In the genomic region with DNA sequence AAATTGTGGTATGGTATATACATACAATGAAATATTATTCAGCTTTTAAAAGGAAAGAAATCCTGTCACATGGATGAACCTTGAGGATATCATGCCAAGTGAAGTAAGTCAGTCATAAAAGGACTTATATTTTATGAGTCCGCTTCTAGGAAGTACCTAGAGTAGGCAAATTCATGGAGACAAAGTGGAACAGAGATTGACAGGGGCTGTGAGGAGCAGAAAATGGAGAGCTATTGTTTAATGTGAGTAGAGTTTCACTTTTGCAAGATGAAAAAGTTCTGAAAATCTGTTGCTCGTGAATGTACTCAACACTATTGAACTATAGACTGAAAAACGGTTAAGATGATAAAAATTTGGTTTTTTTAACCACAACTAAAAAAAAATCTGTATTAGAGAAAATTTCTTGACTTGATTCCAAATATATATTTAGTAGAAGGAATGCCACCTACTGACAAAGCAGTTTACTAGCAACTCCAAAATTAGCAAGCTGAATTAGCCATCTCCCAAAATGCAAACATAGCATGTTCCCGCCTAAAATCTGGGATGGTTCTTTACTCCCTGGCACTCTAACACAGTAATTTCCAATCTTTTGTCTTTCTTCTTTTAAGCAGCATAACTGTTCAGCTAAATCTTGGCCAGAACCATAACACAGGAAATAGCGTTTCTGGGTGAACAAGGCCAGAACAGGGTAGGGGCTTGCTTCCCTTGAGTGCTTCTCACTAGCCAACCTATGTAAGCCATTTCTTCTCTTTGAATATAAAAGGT, we compare ENCODE assay signal across 8 cellular contexts. TPM values are rescaled to one million over a fixed set of nuclear protein-coding genes. Genes with fewer than 3 reads are reported as not detected.
DNase-seq lines count a peak whose midpoint lies in the region; ATAC-seq and TF ChIP-seq lines count a peak whose summit lies in the region.

No MANE protein-coding gene starts in this region.

- no peak for DNase-seq in activated CD4-positive, alpha-beta T cell treated with anti-CD3 and anti-CD28 coated beads for 36 hours
- no peak for DNase-seq in activated CD4-positive, alpha-beta T cell treated with anti-CD3 and anti-CD28 coated beads, Interleukin-2, amount 50 U/mL, for 1 hour
- DNase-seq in SK-N-MC (ENCODE audit: low read depth, low spot score): no peak
- DNase-seq in fibroblast of pulmonary artery (ENCODE audit: low read depth): peak; percentile 35
- no peak for DNase-seq in mucosa of descending colon
- no peak for DNase-seq in UCSD-AML1 (lab: John Stamatoyannopoulos, UW; ENCODE audit: unreplicated experiment)
- DNase-seq in T-helper 9 cell: no peak

- no peaks in the 10 kb centered on the region for H3K9me3 Mint-ChIP-seq in activated CD4-positive, alpha-beta T cell treated with anti-CD3 and anti-CD28 coated beads for 36 hours (ENCODE audit: low read depth)

- TF ChIP-seq CTCF in fibroblast of pulmonary artery (IDR thresholded peaks at IDR 0.05; ENCODE audit: low read length, missing control alignments) (peak; percentile 41), mucosa of descending colon (IDR thresholded peaks at IDR 0.05) (no peak)

- no peaks in the 10 kb centered on the region for H3K27me3 Mint-ChIP-seq in activated CD4-positive, alpha-beta T cell treated with anti-CD3 and anti-CD28 coated beads for 36 hours

- H3K9ac ChIP-seq in SK-N-MC (ENCODE audit: insufficient read length) (peak overlapping the region; percentile 99), skeletal muscle tissue (ENCODE audit: low read depth in 1 of 3, low read length in 3 of 3) (peak overlapping the region; percentile 89 to 96 (median 94))

- CTCF ChIA-PET in activated CD4-positive, alpha-beta T cell treated with anti-CD3 and anti-CD28 coated beads for 36 hours (lab: Charles Lee): interaction anchor here (0.6 to 1.7 kb wide), 10 partner anchors 10 to 610 kb away, joined by 3 to 18 read pairs (median 3); a partner anchor contains a TSS

- POLR2A ChIA-PET in activated CD4-positive, alpha-beta T cell treated with anti-CD3 and anti-CD28 coated beads for 36 hours (lab: Charles Lee): interaction anchor here (0.7 to 1.6 kb wide), 5 partner anchors 10 to 569 kb away, joined by 3 to 4 read pairs (median 4); no protein-coding TSS in a partner anchor

- peak overlapping the region; percentile 90 for H3K27ac Mint-ChIP-seq in activated CD4-positive, alpha-beta T cell treated with anti-CD3 and anti-CD28 coated beads for 36 hours

- H3K36me3 ChIP-seq in SK-N-MC (ENCODE audit: insufficient read depth, low read length) (peaks cover 34% of the 10 kb centered on the region; the same call in 1 of the 2 replicates), skeletal muscle tissue (ENCODE audit: control insufficient read depth in 3 of 3, insufficient read depth in 3 of 3, low read length in 3 of 3) (peaks cover 19 to 25% (median 25%) of the 10 kb centered on the region in 3 donors), mucosa of descending colon (ENCODE audit: low read depth) (no peaks in the 10 kb centered on the region)

- no peaks in the 10 kb centered on the region for H3K9me3 ChIP-seq in SK-N-MC (ENCODE audit: low read depth, low read length)
- H3K9me3 ChIP-seq in skeletal muscle tissue (ENCODE audit: control insufficient read depth in 3 of 3, low read length in 3 of 3): no peaks in the 10 kb centered on the region
- no peaks in the 10 kb centered on the region for H3K9me3 ChIP-seq in mucosa of descending colon

- peak overlapping the region; percentile 99 for H3K4me3 Mint-ChIP-seq in activated CD4-positive, alpha-beta T cell treated with anti-CD3 and anti-CD28 coated beads for 36 hours

- no peak for ATAC-seq in activated CD4-positive, alpha-beta T cell treated with anti-CD3 and anti-CD28 coated beads for 36 hours
- ATAC-seq in mucosa of descending colon: no peak

- no peaks in the 10 kb centered on the region for H3K27me3 ChIP-seq in skeletal muscle tissue (ENCODE audit: control insufficient read depth in 3 of 3, insufficient read depth in 3 of 3, low read length in 3 of 3)

- peaks cover 30 to 46% (median 38%) of the 10 kb centered on the region in 3 donors for H3K4me1 ChIP-seq in skeletal muscle tissue (ENCODE audit: control insufficient read depth in 3 of 3, insufficient read depth in 3 of 3, low read length in 3 of 3)
- H3K4me1 ChIP-seq in mucosa of descending colon (ENCODE audit: low read depth): peaks cover 13% of the 10 kb centered on the region

- H3K4me3 ChIP-seq in SK-N-MC: peak overlapping the region; percentile 96
- peak overlapping the region; percentile 93 for H3K4me3 ChIP-seq in fibroblast of pulmonary artery (replicated peaks; ENCODE audit: low read depth, low read length)
- H3K4me3 ChIP-seq in skeletal muscle tissue (ENCODE audit: low read length in 3 of 3): peak overlapping the region; percentile 80 to 96 (median 95)
- H3K4me3 ChIP-seq in mucosa of descending colon: no peak overlapping the region

- peaks cover 37% of the 10 kb centered on the region for H3K36me3 Mint-ChIP-seq in activated CD4-positive, alpha-beta T cell treated with anti-CD3 and anti-CD28 coated beads for 36 hours (ENCODE audit: low read depth)

- intact Hi-C loops in activated CD4-positive, alpha-beta T cell treated with anti-CD3 and anti-CD28 coated beads for 36 hours (cut with DNase I, micrococcal nuclease): loop anchor here (2.0 to 5.0 kb wide), 4 partner anchors 185 to 355 kb away; a partner anchor contains a TSS
- intact Hi-C loops in mucosa of descending colon (cut with DNase I, micrococcal nuclease): no loop called here

- peaks cover 33% of the 10 kb centered on the region for H3K4me1 Mint-ChIP-seq in activated CD4-positive, alpha-beta T cell treated with anti-CD3 and anti-CD28 coated beads for 36 hours

- no peak overlapping the region for H3K27ac ChIP-seq in SK-N-MC
- H3K27ac ChIP-seq in skeletal muscle tissue (ENCODE audit: low read depth, low read length): peak overlapping the region; percentile 100

RNA-seq across cellular contexts. Expression of a gene that starts 1.5 kb away (rescaled TPM):
- 100 to 1,000 TPM in 1 of 2 experiments, 10 to 100 TPM in 1; 78.4 to 109 TPM for total RNA-seq in activated CD4-positive, alpha-beta T cell treated with anti-CD3 and anti-CD28 coated beads for 36 hours
- total RNA-seq in skeletal muscle tissue (37.1 TPM), mucosa of descending colon (10 to 100 TPM; 48.5 to 71.0 (median 49.9) TPM)

RNA-seq across cellular contexts. Expression of a gene that starts 2.2 kb away (rescaled TPM):
- 100 to 1,000 TPM; 103 to 111 TPM for total RNA-seq in activated CD4-positive, alpha-beta T cell treated with anti-CD3 and anti-CD28 coated beads for 36 hours
- total RNA-seq in skeletal muscle tissue: 3.1 TPM
- 10 to 100 TPM in 1 of 3 donors, 1 to 10 TPM in 2; 2.2 to 13.9 (median 2.8) TPM for total RNA-seq in mucosa of descending colon

RNA-seq across cellular contexts. Expression of a gene that starts 30.0 kb away (rescaled TPM):
- total RNA-seq in activated CD4-positive, alpha-beta T cell treated with anti-CD3 and anti-CD28 coated beads for 36 hours: 10 to 100 TPM; 21.9 to 22.2 TPM
- total RNA-seq in skeletal muscle tissue: 29.2 TPM
- 10 to 100 TPM; 21.9 to 60.4 (median 28.0) TPM for total RNA-seq in mucosa of descending colon

RNA-seq across cellular contexts. Expression of a gene that starts 45.2 kb away (rescaled TPM):
- total RNA-seq in activated CD4-positive, alpha-beta T cell treated with anti-CD3 and anti-CD28 coated beads for 36 hours: 10 to 100 TPM; 34.1 to 34.4 TPM
- total RNA-seq in skeletal muscle tissue: 34.4 TPM
- 10 to 100 TPM; 15.2 to 21.7 (median 19.0) TPM for total RNA-seq in mucosa of descending colon

RNA-seq across cellular contexts. Expression of a gene that starts 46.0 kb away (rescaled TPM):
- 10 to 100 TPM; 25.5 to 31.2 TPM for total RNA-seq in activated CD4-positive, alpha-beta T cell treated with anti-CD3 and anti-CD28 coated beads for 36 hours
- 7.3 TPM for total RNA-seq in skeletal muscle tissue
- 10 to 100 TPM; 24.0 to 35.0 (median 27.4) TPM for total RNA-seq in mucosa of descending colon

Comparison
In these comparisons a context has a peak if more than half of its experiments do, and no peak if none do; other contexts are left out.
1. RNA of a gene that starts 2.2 kb away (total RNA-seq): 103 to 111 TPM in activated CD4-positive, alpha-beta T cell treated with anti-CD3 and anti-CD28 coated beads for 36 hours; 3.1 TPM in skeletal muscle tissue (single experiment) and 2.2 to 13.9 TPM in mucosa of descending colon; every median in the first group is over 4 times any median in the second.
2. intact Hi-C loops: an anchor here in activated CD4-positive, alpha-beta T cell treated with anti-CD3 and anti-CD28 coated beads for 36 hours (2.0 to 5.0 kb wide); none called in mucosa of descending colon.